In the genomic region with DNA sequence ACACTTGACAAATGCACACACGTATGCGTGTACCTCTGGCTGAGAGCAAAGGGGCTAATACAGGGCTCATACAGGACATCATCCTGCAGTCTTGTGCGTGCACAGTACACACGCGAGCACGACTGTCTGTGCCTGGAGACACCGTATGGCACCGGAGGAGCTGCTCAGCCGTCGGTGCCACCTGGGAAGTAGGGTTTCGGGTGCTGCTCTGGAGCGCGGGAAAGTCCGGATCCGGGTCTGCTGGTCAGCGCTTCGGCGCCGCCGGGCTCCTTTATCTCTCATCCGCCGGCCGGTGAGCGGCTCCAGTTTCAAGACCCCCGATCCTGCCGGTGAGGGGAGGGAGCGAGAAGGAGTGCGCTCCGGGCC, we compare ENCODE assay signal across 1 cellular context.
TF ChIP-seq lines count a peak whose summit lies in the region.

No MANE protein-coding gene starts in this region.

TF ChIP-seq in K562, 482 proteins besides CTCF, POLR2A, EP300 and RAD21:
- TF ChIP-seq KLF10 (CRISPR knock-in tag; IDR thresholded peaks at IDR 0.05), result no peak
- TF ChIP-seq, protein P1, sequence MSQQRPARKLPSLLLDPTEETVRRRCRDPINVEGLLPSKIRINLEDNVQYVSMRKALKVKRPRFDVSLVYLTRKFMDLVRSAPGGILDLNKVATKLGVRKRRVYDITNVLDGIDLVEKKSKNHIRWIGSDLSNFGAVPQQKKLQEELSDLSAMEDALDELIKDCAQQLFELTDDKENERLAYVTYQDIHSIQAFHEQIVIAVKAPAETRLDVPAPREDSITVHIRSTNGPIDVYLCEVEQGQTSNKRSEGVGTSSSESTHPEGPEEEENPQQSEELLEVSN (IDR thresholded peaks at IDR 0.05; ENCODE audit: borderline replicate concordance in 1 of 2, extremely low read depth in 1 of 2, insufficient read depth in 1 of 2, insufficient read length in 1 of 2, low read depth in 1 of 2, low read length in 1 of 2, poor library complexity in 1 of 2, severe bottlenecking in 1 of 2), result peak in 1 of 2 experiments; percentile 66
